Comparison of ENCODE assay signal across 8 cellular contexts in the genomic region with DNA sequence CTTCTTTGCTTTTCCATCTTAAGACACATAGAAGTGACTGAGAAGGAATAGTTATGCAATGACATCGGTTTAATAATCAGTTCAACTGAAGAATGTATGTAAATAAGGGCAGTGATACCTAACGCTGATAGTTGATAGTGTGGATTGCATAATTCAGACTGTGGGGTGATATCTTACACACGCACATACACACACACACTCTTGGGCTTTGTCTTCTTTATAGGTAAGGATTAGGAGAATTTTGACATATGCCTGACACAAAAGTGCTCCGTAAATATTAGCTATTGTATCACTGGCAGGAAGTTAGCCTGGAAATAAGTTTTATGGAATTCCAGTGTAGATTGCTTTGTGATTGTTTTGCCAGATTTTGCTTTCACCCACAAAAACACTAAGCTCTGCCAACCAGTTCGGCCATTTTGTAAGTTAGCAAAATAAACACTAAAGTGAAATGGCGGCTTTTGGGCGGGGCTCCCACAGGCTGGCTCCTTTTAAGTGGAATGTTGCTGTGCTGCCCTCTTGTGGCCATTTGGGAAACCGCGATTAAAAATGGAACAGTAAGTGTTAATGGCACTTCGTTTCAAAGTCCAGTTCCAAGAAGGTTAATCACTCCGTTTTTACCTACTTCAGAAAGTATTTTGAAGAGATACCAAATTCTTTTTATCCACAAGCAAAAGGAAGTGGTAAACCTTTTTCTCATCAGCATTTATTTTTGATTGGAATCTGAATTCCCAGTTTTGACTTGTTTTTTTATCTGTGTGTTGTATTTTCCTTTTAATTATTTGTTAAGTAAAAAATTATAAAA. TPM values are rescaled to one million over a fixed set of nuclear protein-coding genes. Genes with fewer than 3 reads are reported as not detected.
DNase-seq lines count a peak whose midpoint lies in the region; ATAC-seq and TF ChIP-seq lines count a peak whose summit lies in the region.

No MANE protein-coding gene starts in this region.

- no peak for TF ChIP-seq POLR2A in lower leg skin (IDR thresholded peaks at IDR 0.05)

- H3K27ac Mint-ChIP-seq in activated CD4-positive, alpha-beta memory T cell treated with anti-CD3 and anti-CD28 coated beads for 36 hours = peak overlapping the region; percentile 87

- H3K27me3 Mint-ChIP-seq in activated CD4-positive, alpha-beta memory T cell treated with anti-CD3 and anti-CD28 coated beads for 36 hours = no peaks in the 10 kb centered on the region

- POLR2A ChIA-PET in activated CD4-positive, alpha-beta memory T cell treated with anti-CD3 and anti-CD28 coated beads for 36 hours (lab: Charles Lee) = interaction anchor here (0.7 to 2.0 kb wide), 12 partner anchors 11 to 120 kb away, joined by 3 to 15 read pairs (median 4); partner anchors contain the start of gene CHD2

- H3K4me3 Mint-ChIP-seq in activated CD4-positive, alpha-beta memory T cell treated with anti-CD3 and anti-CD28 coated beads for 36 hours = peak overlapping the region; percentile 31

- no peaks in the 10 kb centered on the region for H3K9me3 Mint-ChIP-seq in activated CD4-positive, alpha-beta memory T cell treated with anti-CD3 and anti-CD28 coated beads for 36 hours

- peaks cover 85% of the 10 kb centered on the region for H3K4me1 Mint-ChIP-seq in activated CD4-positive, alpha-beta memory T cell treated with anti-CD3 and anti-CD28 coated beads for 36 hours (ENCODE audit: low read depth)

- no peak for ATAC-seq in GM19463 (IDR thresholded peaks at IDR 0.05; ENCODE audit: unreplicated experiment)

- 14 to 19% methylated on average over 11 of the region's 11 CpGs for WGBS in lower leg skin, 2 donors

- no peak overlapping the region for H3K4me3 ChIP-seq in lower leg skin (ENCODE audit: low read depth, poor library complexity, severe bottlenecking)

- intact Hi-C loops in activated CD4-positive, alpha-beta memory T cell treated with anti-CD3 and anti-CD28 coated beads for 36 hours (cut with micrococcal nuclease) = loop anchor here (1.0 kb wide), 4 partner anchors 14 to 121 kb away; no protein-coding TSS in a partner anchor
- intact Hi-C loops in lower leg skin (cut with DNase I; ENCODE audit: low total_unique reads) = loop anchor here (5.0 kb wide), 1 partner anchor 121 kb away; no protein-coding TSS in a partner anchor

- peak in 1 of 3 donors; percentile 95 for TF ChIP-seq CTCF in lower leg skin (IDR thresholded peaks at IDR 0.05)

- H3K36me3 Mint-ChIP-seq in activated CD4-positive, alpha-beta memory T cell treated with anti-CD3 and anti-CD28 coated beads for 36 hours = peaks cover 35% of the 10 kb centered on the region

- CTCF ChIA-PET in activated CD4-positive, alpha-beta memory T cell treated with anti-CD3 and anti-CD28 coated beads for 36 hours (lab: Charles Lee) = interaction anchor here (0.6 to 5.5 kb wide), 27 partner anchors 10 to 120 kb away, joined by 3 to 78 read pairs (median 5); partner anchors contain the start of gene CHD2

- DNase-seq in GM03348 (ENCODE audit: low spot score) (peak; percentile 79), HPDE6-E6E7 (ENCODE audit: extremely low spot score) (peak; percentile 34), NCI-H82 (lab: John Stamatoyannopoulos, UW) (peak; percentile 98), ecto neural progenitor cell (ENCODE audit: low spot score) (peak; percentile 89), lower leg skin (ENCODE audit: low spot score in 2 of 2) (peak; percentile 98 to 99)
- DNase-seq in activated CD4-positive, alpha-beta memory T cell treated with anti-CD3 and anti-CD28 coated beads for 36 hours = peak; percentile 96
- peak; percentile 86 to 89 for DNase-seq in stimulated activated CD4-positive, alpha-beta T cell treated with anti-CD3 and anti-CD28 coated beads, Interleukin-4, amount 100 ng/mL, for 4 hours

RNA-seq across cellular contexts. Expression of gene CHD2, which starts 17.7 kb away (rescaled TPM):
- total RNA-seq in activated CD4-positive, alpha-beta memory T cell treated with anti-CD3 and anti-CD28 coated beads for 36 hours = 100 to 1,000 TPM; 113 to 121 TPM
- total RNA-seq in lower leg skin = 100 to 1,000 TPM in 1 of 4 donors, 10 to 100 TPM in 3; 75.8 to 175 (median 88.6) TPM

Comparison
In these comparisons a context has a peak if more than half of its experiments do, and no peak if none do; other contexts are left out.
1. DNase-seq: peak in every context shown above with its lines; median percentile 98 in lower leg skin; 98 in NCI-H82; 96 in activated CD4-positive, alpha-beta memory T cell treated with anti-CD3 and anti-CD28 coated beads for 36 hours; 89 in ecto neural progenitor cell; 88 in stimulated activated CD4-positive, alpha-beta T cell treated with anti-CD3 and anti-CD28 coated beads, Interleukin-4, amount 100 ng/mL, for 4 hours; 79 in GM03348; 34 in HPDE6-E6E7.